ENCODE assay signal across 15 cellular contexts in the genomic region with DNA sequence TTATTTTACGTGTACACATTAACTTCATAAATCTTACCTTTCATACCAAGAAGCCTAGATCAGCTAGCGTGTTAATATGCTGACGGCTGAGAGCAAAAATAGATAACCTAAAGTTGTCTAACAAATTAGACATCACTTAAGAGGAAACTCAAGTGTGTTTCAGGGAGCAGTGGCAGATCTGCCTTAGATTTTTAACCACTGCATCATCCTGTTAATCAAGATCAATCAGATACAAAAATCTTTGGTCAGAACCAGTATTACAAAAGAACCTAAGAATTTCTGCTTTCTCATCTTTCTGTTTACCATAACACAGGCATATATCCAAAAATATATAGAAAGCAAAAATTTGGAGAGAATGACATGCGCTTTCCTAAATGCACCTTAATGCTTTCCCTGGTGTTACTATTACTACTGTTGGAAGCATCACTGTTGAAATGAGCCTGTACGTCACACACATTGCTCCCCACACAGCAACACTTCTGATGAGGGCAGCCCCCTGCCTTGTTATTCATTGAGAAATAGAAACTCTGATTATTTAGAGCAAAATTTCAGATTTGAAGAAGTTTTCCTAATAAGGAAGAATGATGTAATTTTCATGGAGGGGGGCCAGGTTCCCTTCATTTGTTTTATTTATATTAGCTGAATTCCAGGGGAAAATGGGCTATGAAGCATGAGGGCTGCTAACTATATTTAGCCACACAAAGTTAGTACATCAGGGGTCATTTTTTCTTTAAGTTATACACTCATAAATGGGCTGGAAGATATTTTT.
A peak's percentile ranks its signal among the peaks of the same experiment; 100 is the strongest.
DNase-seq lines count a peak whose midpoint lies in the region; ATAC-seq, FAIRE-seq and TF ChIP-seq lines count a peak whose summit lies in the region.
"Had no signal": no experiment of that assay in that cellular context is flagged by ENCODE, and none has a peak within 500 bp of the region (broad histone marks: within the 10 kb centered on the region; RNA-seq: fewer than 3 reads in every experiment).

No MANE protein-coding gene starts in this region.

- H3K4me1 ChIP-seq in gastrocnemius medialis (peaks cover 46 to 49% of the 10 kb centered on the region in 2 donors), pancreas (no peaks in the 10 kb centered on the region)
- H3K4me1 ChIP-seq: HAP-1 had no signal

- H3K9me3 ChIP-seq in gastrocnemius medialis (no peaks in the 10 kb centered on the region), pancreas (no peaks in the 10 kb centered on the region)
- H3K9me3 ChIP-seq: BLaER1, HAP-1 had no signal

- H3K4me3 Mint-ChIP-seq in activated naive CD8-positive, alpha-beta T cell treated with anti-CD3 and anti-CD28 coated beads, Interleukin-2, amount 50 U/mL, for 24 hours = no peak overlapping the region
- H3K4me3 Mint-ChIP-seq: activated CD4-positive, alpha-beta T cell treated with anti-CD3 and anti-CD28 coated beads, Interleukin-2, amount 10 ng/mL, durations not matched to agents 24 days and 14 days; activated T-cell treated with anti-CD3 and anti-CD28 coated beads, Interleukin-2, amount 50 U/mL, for 72 hours had no signal

- H3K27ac ChIP-seq in gastrocnemius medialis (peak overlapping the region; percentile 16 to 81 (median 44)), pancreas (no peak overlapping the region)
- H3K27ac ChIP-seq: BLaER1 had no signal

- no peaks in the 10 kb centered on the region for H3K9me3 Mint-ChIP-seq in activated naive CD8-positive, alpha-beta T cell treated with anti-CD3 and anti-CD28 coated beads, Interleukin-2, amount 50 U/mL, for 24 hours

- DNase-seq in AG10803 (ENCODE audit: low read depth) (peak; percentile 70), astrocyte of the cerebellum (ENCODE audit: low read depth) (peak; percentile 91), foreskin fibroblast (peak; percentile 52 to 72), gastrocnemius medialis (no peak), amniotic stem cell (lab: John Stamatoyannopoulos, UW) (no peak), pancreas (no peak)
- DNase-seq in activated naive CD8-positive, alpha-beta T cell treated with anti-CD3 and anti-CD28 coated beads, Interleukin-2, amount 50 U/mL, for 24 hours = no peak
- DNase-seq: activated CD4-positive, alpha-beta T cell treated with anti-CD3 and anti-CD28 coated beads, Interleukin-2, amount 10 ng/mL, durations not matched to agents 24 days and 14 days; activated T-cell treated with anti-CD3 and anti-CD28 coated beads, Interleukin-2, amount 50 U/mL, for 72 hours; central memory CD4-positive, alpha-beta T cell; MM.1S; T-helper 1 cell had no signal

- H3K4me1 Mint-ChIP-seq in activated naive CD8-positive, alpha-beta T cell treated with anti-CD3 and anti-CD28 coated beads, Interleukin-2, amount 50 U/mL, for 24 hours = peaks cover 10% of the 10 kb centered on the region

- in situ Hi-C loops in astrocyte of the cerebellum (cut with HindIII; ENCODE audit: low sequenced_read_pairs) = no loop called here
- in situ Hi-C loops in gastrocnemius medialis (cut with MboI; ENCODE audit: low sequenced_read_pairs in 4 of 4) = no loop called here

- no peak overlapping the region for H3K27ac Mint-ChIP-seq in activated naive CD8-positive, alpha-beta T cell treated with anti-CD3 and anti-CD28 coated beads, Interleukin-2, amount 50 U/mL, for 24 hours
- H3K27ac Mint-ChIP-seq: activated CD4-positive, alpha-beta T cell treated with anti-CD3 and anti-CD28 coated beads, Interleukin-2, amount 10 ng/mL, durations not matched to agents 24 days and 14 days; activated T-cell treated with anti-CD3 and anti-CD28 coated beads, Interleukin-2, amount 50 U/mL, for 72 hours had no signal

- H3K36me3 Mint-ChIP-seq in activated naive CD8-positive, alpha-beta T cell treated with anti-CD3 and anti-CD28 coated beads, Interleukin-2, amount 50 U/mL, for 24 hours (ENCODE audit: low read depth) = no peaks in the 10 kb centered on the region

- H3K36me3 ChIP-seq in gastrocnemius medialis = no peaks in the 10 kb centered on the region
- H3K36me3 ChIP-seq in pancreas = no peaks in the 10 kb centered on the region
- H3K36me3 ChIP-seq: BLaER1 had no signal

- H3K4me3 ChIP-seq in AG10803 (ENCODE audit: low read length) = no peak overlapping the region
- no peak overlapping the region for H3K4me3 ChIP-seq in astrocyte of the cerebellum (ENCODE audit: low read depth, low read length)
- H3K4me3 ChIP-seq in foreskin fibroblast (ENCODE audit: low read depth in 1 of 2, low read length in 2 of 2) = no peak overlapping the region
- H3K4me3 ChIP-seq in gastrocnemius medialis = no peak overlapping the region
- H3K4me3 ChIP-seq in pancreas = no peak overlapping the region
- H3K4me3 ChIP-seq: BLaER1, HAP-1 had no signal

- no peak for TF ChIP-seq POLR2A in gastrocnemius medialis (IDR thresholded peaks at IDR 0.05)

- no peak for ATAC-seq in gastrocnemius medialis
- no peak for ATAC-seq in pancreas
- no peak for ATAC-seq in activated naive CD8-positive, alpha-beta T cell treated with anti-CD3 and anti-CD28 coated beads, Interleukin-2, amount 50 U/mL, for 24 hours
- no peak for ATAC-seq in GM18498 (IDR thresholded peaks at IDR 0.05; ENCODE audit: unreplicated experiment)
- ATAC-seq: activated T-cell treated with anti-CD3 and anti-CD28 coated beads, Interleukin-2, amount 50 U/mL, for 72 hours had no signal

- H3K27me3 ChIP-seq in gastrocnemius medialis = no peaks in the 10 kb centered on the region
- no peaks in the 10 kb centered on the region for H3K27me3 ChIP-seq in pancreas
- H3K27me3 ChIP-seq: BLaER1 had no signal

- no peak for TF ChIP-seq CTCF in AG10803 (conservative IDR thresholded peaks at IDR 0.05; ENCODE audit: low read length)
- TF ChIP-seq CTCF in astrocyte of the cerebellum (IDR thresholded peaks at IDR 0.05; ENCODE audit: low read depth, low read length, missing control alignments) = no peak
- no peak for TF ChIP-seq CTCF in foreskin fibroblast (IDR thresholded peaks at IDR 0.05; ENCODE audit: low read depth, low read length)
- TF ChIP-seq CTCF in gastrocnemius medialis (IDR thresholded peaks at IDR 0.05 in 4 of 5, conservative IDR thresholded peaks at IDR 0.05 in 1 of 5) = no peak
- no peak for TF ChIP-seq CTCF in pancreas (IDR thresholded peaks at IDR 0.05)

- 65 to 66% methylated on average over 5 of the region's 5 CpGs for WGBS in pancreas, 2 donors

- H3K27me3 Mint-ChIP-seq in activated naive CD8-positive, alpha-beta T cell treated with anti-CD3 and anti-CD28 coated beads, Interleukin-2, amount 50 U/mL, for 24 hours = peaks cover 7% of the 10 kb centered on the region
- H3K27me3 Mint-ChIP-seq: activated CD4-positive, alpha-beta T cell treated with anti-CD3 and anti-CD28 coated beads, Interleukin-2, amount 10 ng/mL, durations not matched to agents 24 days and 14 days had no signal

- FAIRE-seq in pancreas (lab: Jason Lieb, UNC) = no peak

- intact Hi-C loops in gastrocnemius medialis (cut with DNase I; ENCODE audit: low total_unique reads) = no loop called here
- intact Hi-C loops in pancreas (cut with DNase I) = no loop called here

Comparison
In these comparisons a context has a peak if more than half of its experiments do, and no peak if none do; other contexts are left out.
1. DNase-seq: peak in AG10803 (single experiment), astrocyte of the cerebellum (single experiment) and foreskin fibroblast (2 of 2); none in gastrocnemius medialis (0 of 2), amniotic stem cell (single experiment), pancreas (0 of 6) and activated naive CD8-positive, alpha-beta T cell treated with anti-CD3 and anti-CD28 coated beads, Interleukin-2, amount 50 U/mL, for 24 hours (single experiment).
2. H3K27ac ChIP-seq: peak in gastrocnemius medialis (4 of 4); none in pancreas (0 of 4).